In the genomic region with DNA sequence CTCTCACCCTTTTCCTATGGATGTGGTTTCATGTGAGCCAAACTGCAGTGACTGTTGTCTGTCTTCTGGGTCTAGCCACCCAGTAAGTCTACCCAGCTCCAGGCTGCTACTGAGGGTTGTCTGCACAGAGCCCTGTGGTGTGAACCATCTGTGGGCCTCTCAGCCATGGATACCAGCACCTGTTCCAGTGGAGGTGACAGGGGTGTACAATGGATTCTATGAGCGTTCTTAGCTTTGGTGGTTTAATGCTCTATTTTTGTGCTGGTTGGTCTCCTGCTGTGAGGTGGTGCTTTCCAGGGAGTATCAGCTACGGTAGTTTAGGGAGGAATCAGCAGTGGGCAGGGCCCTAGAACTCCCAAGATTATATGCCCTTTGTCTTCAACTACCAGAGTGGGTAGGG, we compare ENCODE assay signal across 19 cellular contexts.
A peak's percentile ranks its signal among the peaks of the same experiment; 100 is the strongest.
DNase-seq lines count a peak whose midpoint lies in the region; FAIRE-seq and TF ChIP-seq lines count a peak whose summit lies in the region.
"Had no signal": no experiment of that assay in that cellular context is flagged by ENCODE, and none has a peak within 500 bp of the region (broad histone marks: within the 10 kb centered on the region; RNA-seq: fewer than 3 reads in every experiment).

No MANE protein-coding gene starts in this region.

- in situ Hi-C loops in mammary epithelial cell (cut with MboI; ENCODE audit: low sequenced_read_pairs in 2 of 2), result no loop called here

- intact Hi-C loops in mammary epithelial cell (cut with micrococcal nuclease) (loop anchor here (10.0 kb wide), 1 partner anchor 1740 kb away; no protein-coding TSS in a partner anchor), breast epithelium (cut with DNase I; ENCODE audit: low total_unique reads) (no loop called here)

- FAIRE-seq in urothelium cell line (lab: Jason Lieb, UNC), result no peak
- FAIRE-seq: GM12878, GM19239, H1 had no signal

- H2AFZ ChIP-seq in mammary epithelial cell (ENCODE audit: low read depth, low read length), result peak overlapping the region; percentile 52
- H2AFZ ChIP-seq: GM23248 had no signal

- no peak for TF ChIP-seq POLR2A in breast epithelium (IDR thresholded peaks at IDR 0.05)

- H3K9ac ChIP-seq in mammary epithelial cell (ENCODE audit: insufficient read depth, low read length) (no peak overlapping the region), endodermal cell (ENCODE audit: extremely low read depth, low read length, poor library complexity, severe bottlenecking) (no peak overlapping the region)
- H3K9ac ChIP-seq: GM23248 had no signal

- 100% methylated on average over 2 of the region's 2 CpGs for WGBS in mammary epithelial cell (ENCODE audit: low coverage, missing lambda C conversion rate)
- 96% methylated on average over 2 of the region's 2 CpGs; no CpG with 5 or more reads in 1 of the 2 experiments for WGBS in endodermal cell (ENCODE audit: insufficient coverage in 1 of 2, insufficient read length in 1 of 2), 2 experiments

- H3K27ac ChIP-seq in mammary epithelial cell (ENCODE audit: insufficient read depth, low read depth, low read length) (no peak overlapping the region), breast epithelium (no peak overlapping the region), endodermal cell (ENCODE audit: low read depth, low read length) (no peak overlapping the region)
- H3K27ac ChIP-seq: GM23248 had no signal

- H3K27me3 Mint-ChIP-seq in endodermal cell (ENCODE audit: insufficient read depth), result no peaks in the 10 kb centered on the region

- no peak overlapping the region for H3K4me3 Mint-ChIP-seq in endodermal cell
- H3K4me3 Mint-ChIP-seq: CD4-positive, alpha-beta memory T cell had no signal

- no peaks in the 10 kb centered on the region for H3K9me3 ChIP-seq in mammary epithelial cell (replicated peaks; ENCODE audit: insufficient read depth, low read length)
- no peaks in the 10 kb centered on the region for H3K9me3 ChIP-seq in breast epithelium
- H3K9me3 ChIP-seq in endodermal cell (ENCODE audit: control insufficient read depth, low read length), result peaks cover 10% of the 10 kb centered on the region

- no peaks in the 10 kb centered on the region for H3K4me1 ChIP-seq in mammary epithelial cell (ENCODE audit: insufficient read depth, low read length)
- no peaks in the 10 kb centered on the region for H3K4me1 ChIP-seq in breast epithelium
- H3K4me1 ChIP-seq in endodermal cell (ENCODE audit: control insufficient read depth, insufficient read depth, low read length), result no peaks in the 10 kb centered on the region

- H3K4me3 ChIP-seq in mammary epithelial cell (replicated peaks in 1 of 3; ENCODE audit: insufficient read depth in 1 of 3, low read depth in 2 of 3, low read length in 3 of 3) (no peak overlapping the region), breast epithelium (no peak overlapping the region), endodermal cell (ENCODE audit: low read length) (no peak overlapping the region)
- H3K4me3 ChIP-seq: GM12878, GM23248 had no signal

- dilution Hi-C loops in mammary epithelial cell (cut with HindIII; ENCODE audit: low sequenced_read_pairs), result no loop called here

- H3K9me3 Mint-ChIP-seq in endodermal cell, result peaks cover 16% of the 10 kb centered on the region

- peak overlapping the region; percentile 49 for H3K27ac Mint-ChIP-seq in endodermal cell
- H3K27ac Mint-ChIP-seq: CD4-positive, alpha-beta memory T cell had no signal

- no TSS peak for BruUV-seq in mammary epithelial cell (replicated peaks; lab: Mats Ljungman, UMichigan)

- H3K27me3 ChIP-seq in mammary epithelial cell (ENCODE audit: insufficient read depth, low read length) (no peaks in the 10 kb centered on the region), breast epithelium (no peaks in the 10 kb centered on the region), endodermal cell (ENCODE audit: control insufficient read depth, insufficient read depth, low read length, poor library complexity, severe bottlenecking) (no peaks in the 10 kb centered on the region)

- DNase-seq in mammary epithelial cell, result no peak
- DNase-seq in breast epithelium (ENCODE audit: low spot score in 2 of 2), result no peak
- DNase-seq in endodermal cell, result no peak
- DNase-seq in myocyte (ENCODE audit: low read depth), result peak; percentile 76
- no peak for DNase-seq in urothelium cell line (ENCODE audit: low spot score)
- no peak for DNase-seq in NCI-H526 treated with DMSO at 0.1 percent for 48 hours (lab: John Stamatoyannopoulos, UW)
- DNase-seq: C1 segment of cervical spinal cord; Calu3; CD4-positive, alpha-beta memory T cell; COR-L47; DMS79; EL; GDM1; H7; HCEC 1CT had no signal

- H3K36me3 ChIP-seq in mammary epithelial cell (ENCODE audit: insufficient read depth, low read length), result no peaks in the 10 kb centered on the region
- no peaks in the 10 kb centered on the region for H3K36me3 ChIP-seq in breast epithelium
- no peaks in the 10 kb centered on the region for H3K36me3 ChIP-seq in endodermal cell (ENCODE audit: control insufficient read depth, insufficient read depth, low read length)

- H4K20me1 ChIP-seq in mammary epithelial cell (ENCODE audit: insufficient read depth, low read length), result no peaks in the 10 kb centered on the region

- CTCF ChIA-PET in mammary epithelial cell (lab: Charles Lee; ENCODE audit: low non-redundant PET), result no interaction called here

- H3K79me2 ChIP-seq in mammary epithelial cell (ENCODE audit: insufficient read depth, low read length), result no peaks in the 10 kb centered on the region

- H3K36me3 Mint-ChIP-seq in endodermal cell (ENCODE audit: low read depth), result no peaks in the 10 kb centered on the region
- H3K36me3 Mint-ChIP-seq: CD4-positive, alpha-beta memory T cell had no signal

- peaks cover 11% of the 10 kb centered on the region for H3K4me1 Mint-ChIP-seq in endodermal cell
- H3K4me1 Mint-ChIP-seq: CD4-positive, alpha-beta memory T cell had no signal

- no peak for TF ChIP-seq CTCF in mammary epithelial cell (conservative IDR thresholded peaks at IDR 0.05 in 1 of 2, IDR thresholded peaks at IDR 0.05 in 1 of 2; ENCODE audit: extremely low read depth in 1 of 2, insufficient read depth in 1 of 2, low read depth in 1 of 2, low read length in 2 of 2)
- TF ChIP-seq CTCF in breast epithelium (IDR thresholded peaks at IDR 0.05), result no peak
- no peak for TF ChIP-seq CTCF in endodermal cell (conservative IDR thresholded peaks at IDR 0.05)

- H3K4me2 ChIP-seq in mammary epithelial cell (ENCODE audit: insufficient read depth, low read depth, low read length), result no peak overlapping the region
